ENCODE assay signal across 1 cellular context in genomic region chr16:71894921-71895678, GRCh38.
TF ChIP-seq lines count a peak whose summit lies in the region.

Gene IST1, plus strand, starts transcription at chr16:71895531. Its CDS starts 20,110 bp downstream, at chr16:71915641.

TF ChIP-seq in IMR-90, 13 proteins besides CTCF, POLR2A, EP300 and RAD21 (continued from another document):
- TF ChIP-seq SMC3 (IDR thresholded peaks at IDR 0.05; ENCODE audit: low read depth, low read length) (no peak), MAZ (IDR thresholded peaks at IDR 0.05; ENCODE audit: borderline replicate concordance, low read depth, low read length) (peak; percentile 97), CEBPB (IDR thresholded peaks at IDR 0.05; ENCODE audit: low read depth, low read length) (no peak), RCOR1 (IDR thresholded peaks at IDR 0.05; ENCODE audit: insufficient replicate concordance, low read length) (peak; percentile 92), MXI1 (IDR thresholded peaks at IDR 0.05; ENCODE audit: borderline replicate concordance, low read depth, low read length) (peak; percentile 77)
TF ChIP-seq in IMR-90: peak in this region for 6.
